In genomic region chr4:144787365-144788263, GRCh38 we compare ENCODE assay signal across 8 cellular contexts.
DNase-seq lines count a peak whose midpoint lies in the region; ATAC-seq and FAIRE-seq lines count a peak whose summit lies in the region.

No MANE protein-coding gene starts in this region.

- peak; percentile 65 for ATAC-seq in GM21723 (IDR thresholded peaks at IDR 0.05; ENCODE audit: unreplicated experiment)

- peak; percentile 59 for DNase-seq in NAMALWA (ENCODE audit: low spot score)
- DNase-seq in cerebellar cortex (ENCODE audit: low spot score): peak; percentile 41
- peak; percentile 19 for DNase-seq in mucosa of gallbladder (ENCODE audit: low spot score)
- DNase-seq in activated CD4-positive, alpha-beta T cell treated with anti-CD3 and anti-CD28 coated beads for 1 hour: no peak
- DNase-seq in stimulated activated CD4-positive, alpha-beta T cell treated with anti-CD3 and anti-CD28 coated beads, Interleukin-4, amount 100 ng/mL, for 1 hour: no peak
- DNase-seq in AG08396 (ENCODE audit: low spot score): no peak

- peak; percentile 17 for FAIRE-seq in G401.6 (lab: Jason Lieb, UNC)

Comparison
In these comparisons a context has a peak if more than half of its experiments do, and no peak if none do; other contexts are left out.
1. DNase-seq: peak in NAMALWA (single experiment), cerebellar cortex (single experiment) and mucosa of gallbladder (single experiment); none in activated CD4-positive, alpha-beta T cell treated with anti-CD3 and anti-CD28 coated beads for 1 hour (single experiment), stimulated activated CD4-positive, alpha-beta T cell treated with anti-CD3 and anti-CD28 coated beads, Interleukin-4, amount 100 ng/mL, for 1 hour (single experiment) and AG08396 (single experiment).